Comparison of ENCODE assay signal across 21 cellular contexts in the genomic region with DNA sequence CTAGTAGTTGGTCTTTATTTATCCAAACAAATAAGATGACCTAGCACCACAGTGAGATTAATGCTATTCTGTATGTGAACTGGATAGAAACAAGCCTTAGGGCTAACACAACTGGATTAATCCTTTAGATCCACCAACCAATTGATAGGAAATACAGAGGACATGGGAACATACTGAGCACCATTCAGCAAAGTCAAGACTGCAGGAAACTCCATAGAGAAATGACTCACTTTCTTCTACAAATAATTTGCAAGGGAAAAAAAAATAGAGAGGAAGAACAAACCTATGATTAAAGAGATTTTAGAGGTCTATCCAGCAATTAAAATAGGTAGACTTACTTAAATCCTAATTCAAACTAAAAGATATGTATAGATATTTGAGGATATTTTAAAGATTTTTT.
"Had no signal": no experiment of that assay in that cellular context is flagged by ENCODE, and none has a peak within 500 bp of the region (broad histone marks: within the 10 kb centered on the region; RNA-seq: fewer than 3 reads in every experiment).

No MANE protein-coding gene starts in this region.

- H3K36me3 ChIP-seq: colonic mucosa had no signal

- H3K9me3 ChIP-seq: colonic mucosa, right atrium auricular region, sigmoid colon, stomach, thoracic aorta, transverse colon had no signal

- H3K27me3 ChIP-seq: colonic mucosa, heart left ventricle, right atrium auricular region, sigmoid colon, stomach, transverse colon had no signal

- H3K4me3 Mint-ChIP-seq: endodermal cell, neural crest cell had no signal

- H3K9me3 Mint-ChIP-seq: endodermal cell had no signal

- ATAC-seq: heart left ventricle; left lobe of liver; naive thymus-derived CD8-positive, alpha-beta T cell had no signal

- H3K4me1 Mint-ChIP-seq: neural crest cell had no signal

- H3K27ac Mint-ChIP-seq: endodermal cell had no signal

- H3K4me3 ChIP-seq: colonic mucosa, heart left ventricle, right atrium auricular region, sigmoid colon, skin epidermis, stomach, thoracic aorta, transverse colon had no signal

- H3K27me3 Mint-ChIP-seq: naive thymus-derived CD8-positive, alpha-beta T cell had no signal

- DNase-seq: colonic mucosa; effector CD4-positive, alpha-beta T cell; endodermal cell; heart left ventricle; hypothalamus; kidney glomerular epithelial cell; mammary epithelial cell; naive thymus-derived CD8-positive, alpha-beta T cell; posterior cingulate gyrus; sigmoid colon; stimulated activated CD4-positive, alpha-beta T cell treated with anti-CD3 and anti-CD28 coated beads, Interleukin-2, amount 100 ng/mL, for 24 hours; stimulated activated CD4-positive, alpha-beta T cell treated with anti-CD3 and anti-CD28 coated beads, Interleukin-4, amount 100 ng/mL, for 4 hours; stimulated activated naive CD4-positive, alpha-beta T cell; stomach; substantia nigra; transverse colon had no signal

- H3K27ac ChIP-seq: colonic mucosa, heart left ventricle, right atrium auricular region, sigmoid colon, skin epidermis, stomach, thoracic aorta, transverse colon had no signal

- H3K4me1 ChIP-seq: colonic mucosa had no signal
